In genomic region chr21:42933137-42933970, GRCh38 we compare ENCODE assay signal across 21 cellular contexts. TPM values are rescaled to one million over a fixed set of nuclear protein-coding genes. Genes with fewer than 3 reads are reported as not detected.
DNase-seq lines count a peak whose midpoint lies in the region; ATAC-seq and TF ChIP-seq lines count a peak whose summit lies in the region.
"Not testable (repeated sequence)": the region's sequence is repeated elsewhere in the genome, so short reads cannot be mapped to it uniquely, and the experiment has no call there.
"Had no signal": no experiment of that assay in that cellular context is flagged by ENCODE, and none has a peak within 500 bp of the region (broad histone marks: within the 10 kb centered on the region; RNA-seq: fewer than 3 reads in every experiment).

No MANE protein-coding gene starts in this region.

- not testable (repeated sequence) for TF ChIP-seq EP300 in stomach (IDR thresholded peaks at IDR 0.05)

- H3K14ac ChIP-seq in trophoblast cell (ENCODE audit: low read length): peak overlapping the region; percentile 95

- H3K23ac ChIP-seq in mesendoderm (ENCODE audit: low read length); trophoblast cell (ENCODE audit: low read length): not testable (repeated sequence)

- not testable (repeated sequence) for H4K8ac ChIP-seq in mesendoderm (ENCODE audit: low read depth, low read length)
- peak overlapping the region; percentile 84 for H4K8ac ChIP-seq in trophoblast cell (ENCODE audit: low read depth, low read length)

- not testable (repeated sequence) for H3K36me3 Mint-ChIP-seq in chondrocyte (ENCODE audit: low read depth)

- H4K5ac ChIP-seq in mesendoderm (ENCODE audit: low read length): not testable (repeated sequence)

- H3K4me3 ChIP-seq in HUES6 (ENCODE audit: low read depth, low read length) (peak overlapping the region; percentile 49; the same call in 1 of the 2 replicates), trophoblast cell (ENCODE audit: low read depth, low read length) (peak overlapping the region; percentile 73)
- not testable (repeated sequence) for H3K4me3 ChIP-seq in right cardiac atrium (ENCODE audit: low read length); mesendoderm (ENCODE audit: low read length); stomach

- peak in 1 of 2 donors; percentile 11 for ATAC-seq in right cardiac atrium

- intact Hi-C loops in right cardiac atrium (cut with DNase I): not testable (repeated sequence)
- intact Hi-C loops in stomach (cut with DNase I; ENCODE audit: low total_unique reads): loop anchor here (10.0 kb wide), 1 partner anchor 51 kb away; no protein-coding TSS in a partner anchor

- H3K79me1 ChIP-seq in mesendoderm (ENCODE audit: low read length): not testable (repeated sequence)
- H3K79me1 ChIP-seq in trophoblast cell (ENCODE audit: low read length): peaks cover 67% of the 10 kb centered on the region

- H2AFZ ChIP-seq in trophoblast cell (ENCODE audit: insufficient read depth, low read length, poor library complexity): not testable (repeated sequence)

- H4K12ac ChIP-seq in trophoblast cell (ENCODE audit: low read depth, low read length): peak overlapping the region; percentile 37

- H3K27ac ChIP-seq in HUES6 (ENCODE audit: low read depth, low read length) (peak overlapping the region; percentile 59; the same call in 1 of the 2 replicates), mesendoderm (ENCODE audit: low read depth, low read length) (peak overlapping the region; percentile 81), trophoblast cell (ENCODE audit: low read depth, low read length) (peak overlapping the region; percentile 98), stomach (peak overlapping the region in 3 of 5 donors; percentile 4 to 64 (median 27))
- not testable (repeated sequence) for H3K27ac ChIP-seq in right cardiac atrium (ENCODE audit: low read length)

- peak overlapping the region; percentile 71 for H3K9ac ChIP-seq in HUES6 (ENCODE audit: low read length)
- not testable (repeated sequence) for H3K9ac ChIP-seq in mesendoderm (ENCODE audit: low read length)
- H3K9ac ChIP-seq in trophoblast cell (ENCODE audit: low read length): peak overlapping the region; percentile 89

- H2BK120ac ChIP-seq in mesendoderm (ENCODE audit: low read depth, low read length) (peak overlapping the region; percentile 96), trophoblast cell (ENCODE audit: insufficient read depth, low read length, poor library complexity) (peak overlapping the region; percentile 68)

- peak overlapping the region; percentile 93 for H3K18ac ChIP-seq in mesendoderm (ENCODE audit: low read length)
- H3K18ac ChIP-seq in trophoblast cell (ENCODE audit: low read length): peak overlapping the region; percentile 75

- 52% methylated on average over 9 of the region's 9 CpGs for WGBS in right cardiac atrium
- no CpG with 5 or more reads among the region's 9 CpGs for WGBS in mesendoderm (ENCODE audit: extremely low coverage, insufficient coverage, low lambda C conversion rate)
- WGBS in trophoblast cell (ENCODE audit: extremely low coverage, insufficient coverage, insufficient read length): no CpG with 5 or more reads among the region's 9 CpGs
- 26 to 43% (median 36%) methylated on average over 8 to 9 of the region's 9 CpGs for WGBS in stomach, 5 donors

- not testable (repeated sequence) for H3K27me3 ChIP-seq in HUES6 (ENCODE audit: control insufficient read depth, insufficient read depth, low read length); right cardiac atrium (ENCODE audit: control insufficient read depth, insufficient read depth); mesendoderm (ENCODE audit: insufficient read depth, low read length, poor library complexity); trophoblast cell (ENCODE audit: insufficient read depth, low read length); stomach

- not testable (repeated sequence) for TF ChIP-seq CTCF in chondrocyte (IDR thresholded peaks at IDR 0.05); stomach (IDR thresholded peaks at IDR 0.05)

- H3K4me3 Mint-ChIP-seq in chondrocyte (ENCODE audit: unreplicated experiment): not testable (repeated sequence)

- H3K79me2 ChIP-seq in mesendoderm (ENCODE audit: control insufficient read depth, insufficient read depth, low read length): not testable (repeated sequence)
- H3K79me2 ChIP-seq in trophoblast cell (ENCODE audit: control insufficient read depth, insufficient read depth, low read length, poor library complexity): peaks cover 24% of the 10 kb centered on the region

- H3K9me3 ChIP-seq in HUES6 (ENCODE audit: control insufficient read depth, insufficient read depth, low read depth, low read length); right cardiac atrium (ENCODE audit: control insufficient read depth, low read length); trophoblast cell (ENCODE audit: insufficient read depth, low read depth, low read length); stomach: not testable (repeated sequence)

- H3K4me1 Mint-ChIP-seq in chondrocyte (ENCODE audit: low read depth): not testable (repeated sequence)

- H2BK12ac ChIP-seq in trophoblast cell (ENCODE audit: low read length): peak overlapping the region; percentile 30

- H3K4me1 ChIP-seq in HUES6 (ENCODE audit: control insufficient read depth, insufficient read depth, low read length) (peaks cover 36% of the 10 kb centered on the region), mesendoderm (ENCODE audit: control insufficient read depth, low read depth, low read length) (peaks cover 10% of the 10 kb centered on the region), trophoblast cell (ENCODE audit: control insufficient read depth in 1 of 2, insufficient read depth in 2 of 2, low read length in 2 of 2) (peaks cover 20 to 31% of the 10 kb centered on the region in 2 experiments), stomach (peaks cover 0 to 10% (median 4%) of the 10 kb centered on the region in 4 donors)
- H3K4me1 ChIP-seq in right cardiac atrium (ENCODE audit: control insufficient read depth, insufficient read depth, low read length): not testable (repeated sequence)

- peak overlapping the region; percentile 64 for H3K56ac ChIP-seq in mesendoderm (ENCODE audit: low read length)

- peak overlapping the region; percentile 50 for H3K27ac Mint-ChIP-seq in chondrocyte (ENCODE audit: unreplicated experiment)

- not testable (repeated sequence) for H3K27me3 Mint-ChIP-seq in chondrocyte (ENCODE audit: low read depth)

- not testable (repeated sequence) for TF ChIP-seq POLR2A in stomach (IDR thresholded peaks at IDR 0.05)

- H4K91ac ChIP-seq in trophoblast cell (ENCODE audit: low read depth, low read length): peak overlapping the region; percentile 97

- DNase-seq in COLO668 (lab: John Stamatoyannopoulos, UW; ENCODE audit: unreplicated experiment) (peak; percentile 44), NCI-H748 treated with DMSO at 0.1 percent for 48 hours (lab: John Stamatoyannopoulos, UW) (peak; percentile 68), right cardiac atrium (peak; percentile 39 to 85 (median 77)), trophoblast cell (peak; percentile 38 to 59)
- not testable (repeated sequence) for DNase-seq in chondrocyte (ENCODE audit: low spot score); mesendoderm; stomach

- H3K4ac ChIP-seq in mesendoderm (ENCODE audit: low read depth, low read length): peak overlapping the region; percentile 97
- peak overlapping the region; percentile 98 for H3K4ac ChIP-seq in trophoblast cell (ENCODE audit: low read depth, low read length)

- H2BK5ac ChIP-seq in mesendoderm (ENCODE audit: low read length) (peak overlapping the region; percentile 92), trophoblast cell (ENCODE audit: low read depth, low read length, poor library complexity) (peak overlapping the region; percentile 97)

- not testable (repeated sequence) for H3K9me3 Mint-ChIP-seq in chondrocyte (ENCODE audit: low read depth)

- H3K4me2 ChIP-seq in mesendoderm (ENCODE audit: low read length): not testable (repeated sequence)
- H3K4me2 ChIP-seq in trophoblast cell (ENCODE audit: low read length): peak overlapping the region; percentile 85

- peak overlapping the region; percentile 6 for H2BK15ac ChIP-seq in mesendoderm (replicated peaks; ENCODE audit: low read depth)

- not testable (repeated sequence) for H2AK5ac ChIP-seq in mesendoderm (ENCODE audit: low read length)
- H2AK5ac ChIP-seq in trophoblast cell (ENCODE audit: low read length): peak overlapping the region; percentile 84

- H3K36me3 ChIP-seq in HUES6 (ENCODE audit: control insufficient read depth, insufficient read depth, low read length); mesendoderm (ENCODE audit: control insufficient read depth, insufficient read depth, low read length); stomach: not testable (repeated sequence)
- H3K36me3 ChIP-seq in trophoblast cell (ENCODE audit: control insufficient read depth in 1 of 2, insufficient read depth in 2 of 2, low read length in 2 of 2): peaks cover 5 to 16% of the 10 kb centered on the region in 2 experiments

RNA-seq across cellular contexts. Expression of gene ERVH48-1, which starts 7.9 kb away (rescaled TPM):
- total RNA-seq in chondrocyte (not detected in 3 replicates), right cardiac atrium (not detected), stomach (under 1 TPM in 1 of 5 donors, not detected in 4; 0.55 TPM)
- polyA plus RNA-seq in right cardiac atrium (0.07 TPM), stomach (not detected)
- polyA plus RNA-seq in mesendoderm (2013, experiment 1 of 2): 14.7 TPM
- 14.6 TPM for polyA plus RNA-seq in mesendoderm (2013, experiment 2 of 2)
- polyA plus RNA-seq in trophoblast cell (2013): 132 and 143 TPM in 2 replicates
- total RNA-seq: adrenal gland, glomerular endothelial cell, GM12878, GM23248, lower leg skin, mucosa of gallbladder, NCI-H460, neural crest cell, sigmoid colon, SJSA1, urinary bladder had no signal
- polyA plus RNA-seq: A549, adrenal gland, GM23248, IgD-negative memory B cell, urinary bladder had no signal

RNA-seq across cellular contexts. Expression of gene NDUFV3, which starts 40.2 kb away (rescaled TPM):
- total RNA-seq in chondrocyte (41.7 to 50.6 TPM (median 42.9 TPM) in 3 replicates), right cardiac atrium (10 to 100 TPM; 48.0 to 52.2 (median 50.7) TPM), stomach (10 to 100 TPM; 33.9 to 51.3 (median 42.3) TPM)
- polyA plus RNA-seq in right cardiac atrium (45.4 TPM), stomach (10 to 100 TPM; 19.2 to 19.6 (median 19.3) TPM)
- 29.0 TPM for polyA plus RNA-seq in mesendoderm (2013, experiment 1 of 2)
- polyA plus RNA-seq in mesendoderm (2013, experiment 2 of 2): 29.9 TPM
- polyA plus RNA-seq in trophoblast cell (2013): 27.2 and 27.8 TPM in 2 replicates

RNA-seq across cellular contexts. Expression of gene PKNOX1, which starts 41.0 kb away (rescaled TPM):
- total RNA-seq in chondrocyte (12.0 to 12.9 TPM (median 12.0 TPM) in 3 replicates), right cardiac atrium (1 to 10 TPM; 4.5 to 9.0 (median 7.8) TPM), stomach (10 to 100 TPM in 4 of 5 donors, 1 to 10 TPM in 1; 4.9 to 88.7 (median 16.5) TPM)
- polyA plus RNA-seq in right cardiac atrium (3.7 TPM), stomach (10 to 100 TPM in 1 of 3 donors, 1 to 10 TPM in 2; 8.2 to 14.4 (median 9.1) TPM)
- 9.7 TPM for polyA plus RNA-seq in mesendoderm (2013, experiment 1 of 2)
- polyA plus RNA-seq in mesendoderm (2013, experiment 2 of 2): 9.7 TPM
- 13.4 and 13.7 TPM in 2 replicates for polyA plus RNA-seq in trophoblast cell (2013)

RNA-seq across cellular contexts. Expression of gene WDR4, which starts 54.0 kb away (rescaled TPM):
- total RNA-seq in chondrocyte (9.6 to 12.2 TPM (median 11.5 TPM) in 3 replicates), right cardiac atrium (1 to 10 TPM; 4.3 to 7.7 (median 5.3) TPM), stomach (100 to 1,000 TPM in 1 of 5 donors, 10 to 100 TPM in 2, 1 to 10 TPM in 2; 7.6 to 285 (median 21.5) TPM)
- polyA plus RNA-seq in right cardiac atrium (3.7 TPM), stomach (10 to 100 TPM in 1 of 3 donors, 1 to 10 TPM in 2; 7.5 to 10.4 (median 7.8) TPM)
- 25.3 TPM for polyA plus RNA-seq in mesendoderm (2013, experiment 1 of 2)
- 26.6 TPM for polyA plus RNA-seq in mesendoderm (2013, experiment 2 of 2)
- polyA plus RNA-seq in trophoblast cell (2013): 9.7 and 10.0 TPM in 2 replicates
